In the genomic region with DNA sequence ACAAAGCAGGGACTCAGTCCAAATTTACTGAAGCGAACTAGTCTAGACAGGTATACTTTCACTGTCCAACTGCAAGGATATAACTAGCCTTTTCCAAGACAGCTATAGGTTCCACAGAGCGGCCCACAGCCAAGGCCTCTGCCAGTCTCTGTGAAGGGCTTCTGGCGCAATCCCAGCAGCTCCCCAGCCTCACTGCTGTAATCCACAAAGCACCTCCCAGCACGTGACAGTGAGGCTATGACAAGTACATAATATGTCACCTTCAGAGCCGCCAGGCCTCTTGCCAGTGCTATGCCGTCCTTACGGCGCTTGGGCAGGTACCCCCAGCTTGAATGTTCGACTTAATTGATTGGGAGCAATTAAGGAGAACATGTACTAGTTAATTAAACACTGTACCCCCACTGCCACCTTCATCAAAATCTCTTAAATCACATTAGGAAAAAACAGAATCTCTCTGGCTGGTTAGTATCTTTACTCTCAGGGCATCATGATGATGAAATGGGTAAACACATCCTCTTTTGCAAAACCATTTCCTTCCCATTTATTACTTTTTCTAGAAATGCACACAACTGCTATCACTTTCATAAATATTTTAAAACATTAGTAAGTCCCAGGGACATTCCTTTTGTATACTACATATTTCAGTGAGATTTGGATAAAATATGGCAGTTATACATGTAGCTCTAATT, we compare ENCODE assay signal across 9 cellular contexts.
DNase-seq lines count a peak whose midpoint lies in the region; ATAC-seq and TF ChIP-seq lines count a peak whose summit lies in the region.
"Had no signal": no experiment of that assay in that cellular context is flagged by ENCODE, and none has a peak within 500 bp of the region (broad histone marks: within the 10 kb centered on the region; RNA-seq: fewer than 3 reads in every experiment).

No MANE protein-coding gene starts in this region.

- H3K4me1 ChIP-seq in prostate gland (replicated peaks) (peaks cover 4% of the 10 kb centered on the region), SJCRH30 (no peaks in the 10 kb centered on the region)

- WGBS in prostate gland: 62% methylated on average over 9 of the region's 9 CpGs

- H3K4me3 ChIP-seq in prostate gland (no peak overlapping the region), SJCRH30 (no peak overlapping the region)

- DNase-seq in NCI-H69 (lab: John Stamatoyannopoulos, UW) (peak; percentile 28), epithelial cell of prostate (ENCODE audit: low read depth, low spot score) (no peak), prostate gland (ENCODE audit: low spot score) (peak; percentile 53), SJCRH30 (no peak), NCI-H2196 (lab: John Stamatoyannopoulos, UW; ENCODE audit: unreplicated experiment) (no peak), omental fat pad (ENCODE audit: low spot score) (no peak)
- DNase-seq: activated CD4-positive, alpha-beta T cell treated with anti-CD3 and anti-CD28 coated beads, Interleukin-2, amount 50 U/mL, for 1 hour had no signal

- ATAC-seq in GM18508 (IDR thresholded peaks at IDR 0.05; ENCODE audit: insufficient read depth, unreplicated experiment): peak; percentile 37
- ATAC-seq in HG02852 (IDR thresholded peaks at IDR 0.05; ENCODE audit: unreplicated experiment): no peak
- no peak for ATAC-seq in omental fat pad (ENCODE audit: low FRiP score)

- intact Hi-C loops in prostate gland (cut with DNase I): loop anchor here (10.0 kb wide), 1 partner anchor 326 kb away; no protein-coding TSS in a partner anchor

- H3K36me3 ChIP-seq in prostate gland: no peaks in the 10 kb centered on the region
- H3K36me3 ChIP-seq in SJCRH30: no peaks in the 10 kb centered on the region

- H3K9me3 ChIP-seq in prostate gland (no peaks in the 10 kb centered on the region), SJCRH30 (replicated peaks) (no peaks in the 10 kb centered on the region)

- H3K27me3 ChIP-seq in prostate gland (replicated peaks; ENCODE audit: insufficient read depth): no peaks in the 10 kb centered on the region
- H3K27me3 ChIP-seq in SJCRH30: no peaks in the 10 kb centered on the region

- TF ChIP-seq CTCF in prostate gland (IDR thresholded peaks at IDR 0.05) (no peak), omental fat pad (IDR thresholded peaks at IDR 0.05) (no peak)

- H3K27ac ChIP-seq in epithelial cell of prostate: peak overlapping the region; percentile 63
- no peak overlapping the region for H3K27ac ChIP-seq in prostate gland
- no peak overlapping the region for H3K27ac ChIP-seq in SJCRH30

- no peak for TF ChIP-seq POLR2A in prostate gland (IDR thresholded peaks at IDR 0.05)

Comparison
In these comparisons a context has a peak if more than half of its experiments do, and no peak if none do; other contexts are left out.
1. DNase-seq: peak in NCI-H69 (single experiment) and prostate gland (single experiment); none in epithelial cell of prostate (single experiment), SJCRH30 (0 of 2), NCI-H2196 (single experiment) and omental fat pad (single experiment).